Comparison of ENCODE assay signal across 23 cellular contexts in the genomic region with DNA sequence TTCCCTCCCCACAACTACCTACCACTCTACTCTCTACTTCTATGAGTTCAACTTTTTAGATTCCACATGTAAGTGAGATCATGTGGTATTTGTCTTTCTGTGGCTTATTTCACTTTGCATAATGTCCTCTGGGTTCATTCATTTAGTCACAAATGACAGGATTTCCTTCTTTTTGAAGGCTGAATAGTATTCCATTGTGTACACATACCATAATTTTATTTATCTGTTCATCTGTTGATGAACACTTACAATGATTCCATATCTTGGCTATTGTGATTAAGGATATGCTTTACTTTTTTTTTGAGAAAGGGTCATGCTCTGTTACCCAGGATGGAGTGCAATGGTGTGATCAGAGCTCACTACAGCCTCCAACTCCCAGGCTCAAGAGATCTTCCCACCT.
A peak's percentile ranks its signal among the peaks of the same experiment; 100 is the strongest.
DNase-seq lines count a peak whose midpoint lies in the region; ATAC-seq, FAIRE-seq and TF ChIP-seq lines count a peak whose summit lies in the region.
"Had no signal": no experiment of that assay in that cellular context is flagged by ENCODE, and none has a peak within 500 bp of the region (broad histone marks: within the 10 kb centered on the region; RNA-seq: fewer than 3 reads in every experiment).

No MANE protein-coding gene starts in this region.

- no peak for TF ChIP-seq EP300 in SK-N-SH (IDR thresholded peaks at IDR 0.05; ENCODE audit: borderline replicate concordance in 1 of 2, low read depth in 1 of 2, low read length in 1 of 2)

- H3K9me3 ChIP-seq in SK-N-SH (no peaks in the 10 kb centered on the region), thyroid gland (no peaks in the 10 kb centered on the region)
- H3K9me3 ChIP-seq: A549, Caco-2 had no signal

- no peaks in the 10 kb centered on the region for H3K4me1 ChIP-seq in SK-N-SH (ENCODE audit: control insufficient read depth in 1 of 2, insufficient read depth in 2 of 2, low read depth in 1 of 2, low read length in 1 of 2)
- H3K4me1 ChIP-seq in thyroid gland, result peaks cover 4 to 6% of the 10 kb centered on the region in 2 donors
- H3K4me1 ChIP-seq: A549; BLaER1 treated with 17β-estradiol and CSF1 and Interleukin-3, amounts not matched to agents 10 nM and 100 nM; Caco-2 had no signal

- H3K36me3 Mint-ChIP-seq in activated T-helper 17 cell treated with anti-CD3 and anti-CD28 coated beads, Interleukin-2, amount 50 U/mL, for 72 hours (ENCODE audit: low read depth), result peaks cover 30% of the 10 kb centered on the region
- peaks cover 28% of the 10 kb centered on the region for H3K36me3 Mint-ChIP-seq in progenitor cell of endocrine pancreas (ENCODE audit: insufficient read depth)
- H3K36me3 Mint-ChIP-seq in stimulated activated memory B cell treated with anti-CD40 and anti-IgM and Interleukin-4, amounts not matched to agents 10 μg/mL and 1 μg/mL and 100 μg/mL, for 72 hours, result peaks cover 54% of the 10 kb centered on the region

- peaks cover 6% of the 10 kb centered on the region for H3F3A ChIP-seq in SK-N-SH (replicated peaks; ENCODE audit: insufficient read depth)

- POLR2A ChIA-PET in SK-N-SH (lab: Yijun Ruan, JAX), result no interaction called here

- TF ChIP-seq POLR2A in H54 (IDR thresholded peaks at IDR 0.05; ENCODE audit: low read depth, low read length), result no peak
- no peak for TF ChIP-seq POLR2A in thyroid gland (IDR thresholded peaks at IDR 0.05)

- H3K9me2 ChIP-seq in SK-N-SH, result no peaks in the 10 kb centered on the region

- H3K27ac Mint-ChIP-seq in activated T-helper 17 cell treated with anti-CD3 and anti-CD28 coated beads, Interleukin-2, amount 50 U/mL, for 72 hours, result peak overlapping the region; percentile 58
- peak overlapping the region; percentile 17 for H3K27ac Mint-ChIP-seq in progenitor cell of endocrine pancreas
- no peak overlapping the region for H3K27ac Mint-ChIP-seq in stimulated activated memory B cell treated with anti-CD40 and anti-IgM and Interleukin-4, amounts not matched to agents 10 μg/mL and 1 μg/mL and 100 μg/mL, for 72 hours
- H3K27ac Mint-ChIP-seq: B cell; CD4-positive, alpha-beta T cell; CD8-positive, alpha-beta T cell had no signal

- no peaks in the 10 kb centered on the region for H3K79me2 ChIP-seq in SK-N-SH (ENCODE audit: insufficient read depth)

- H4K20me1 ChIP-seq in SK-N-SH (ENCODE audit: insufficient read depth), result no peaks in the 10 kb centered on the region
- H4K20me1 ChIP-seq: BLaER1 treated with 17β-estradiol and CSF1 and Interleukin-3, amounts not matched to agents 10 nM and 100 nM had no signal

- H3K27ac ChIP-seq in SK-N-SH (ENCODE audit: low read depth in 2 of 2, low read length in 1 of 2) (no peak overlapping the region), thyroid gland (no peak overlapping the region)
- H3K27ac ChIP-seq: 22Rv1; A549; BLaER1 treated with 17β-estradiol and CSF1 and Interleukin-3, amounts not matched to agents 10 nM and 100 nM; C4-2B had no signal

- TF ChIP-seq RAD21 in SK-N-SH (IDR thresholded peaks at IDR 0.05; ENCODE audit: low read length), result no peak

- no peaks in the 10 kb centered on the region for H3K27me3 Mint-ChIP-seq in activated T-helper 17 cell treated with anti-CD3 and anti-CD28 coated beads, Interleukin-2, amount 50 U/mL, for 72 hours
- no peaks in the 10 kb centered on the region for H3K27me3 Mint-ChIP-seq in progenitor cell of endocrine pancreas
- H3K27me3 Mint-ChIP-seq in stimulated activated memory B cell treated with anti-CD40 and anti-IgM and Interleukin-4, amounts not matched to agents 10 μg/mL and 1 μg/mL and 100 μg/mL, for 72 hours, result no peaks in the 10 kb centered on the region
- H3K27me3 Mint-ChIP-seq: B cell; CD4-positive, alpha-beta T cell had no signal

- CTCF ChIA-PET in SK-N-SH (lab: Yijun Ruan, JAX), result no interaction called here

- TF ChIP-seq CTCF in SK-N-SH (IDR thresholded peaks at IDR 0.05) (no peak), progenitor cell of endocrine pancreas (IDR thresholded peaks at IDR 0.05; ENCODE audit: unreplicated experiment) (no peak), thyroid gland (IDR thresholded peaks at IDR 0.05) (no peak)

- no peak for DNase-seq in SK-N-SH
- DNase-seq in H54 (ENCODE audit: insufficient read length, low spot score), result no peak
- DNase-seq in progenitor cell of endocrine pancreas (ENCODE audit: low spot score, unreplicated experiment), result no peak
- DNase-seq in thyroid gland, result no peak
- DNase-seq: AML-193; Caco-2; Calu3; CD4-positive, alpha-beta T cell; CD8-positive, alpha-beta T cell; DMS79 treated with DMSO at 0.1 percent for 48 hours; GF-D8 had no signal

- H3K4me1 Mint-ChIP-seq in activated T-helper 17 cell treated with anti-CD3 and anti-CD28 coated beads, Interleukin-2, amount 50 U/mL, for 72 hours, result no peaks in the 10 kb centered on the region
- peaks cover 9% of the 10 kb centered on the region for H3K4me1 Mint-ChIP-seq in progenitor cell of endocrine pancreas (ENCODE audit: low read depth)
- H3K4me1 Mint-ChIP-seq in stimulated activated memory B cell treated with anti-CD40 and anti-IgM and Interleukin-4, amounts not matched to agents 10 μg/mL and 1 μg/mL and 100 μg/mL, for 72 hours, result no peaks in the 10 kb centered on the region
- H3K4me1 Mint-ChIP-seq: B cell had no signal

- H3K9me3 Mint-ChIP-seq in activated T-helper 17 cell treated with anti-CD3 and anti-CD28 coated beads, Interleukin-2, amount 50 U/mL, for 72 hours, result peaks cover 3% of the 10 kb centered on the region
- peaks cover 5% of the 10 kb centered on the region for H3K9me3 Mint-ChIP-seq in progenitor cell of endocrine pancreas (ENCODE audit: low read depth)
- peaks cover 3% of the 10 kb centered on the region for H3K9me3 Mint-ChIP-seq in stimulated activated memory B cell treated with anti-CD40 and anti-IgM and Interleukin-4, amounts not matched to agents 10 μg/mL and 1 μg/mL and 100 μg/mL, for 72 hours

- peak; percentile 62 for FAIRE-seq in H54 (lab: Jason Lieb, UNC)
- FAIRE-seq: A549, D721Med, G401.6, GM12891, GM19239 had no signal

- no peak overlapping the region for H3K4me2 ChIP-seq in SK-N-SH
- H3K4me2 ChIP-seq: A549; BLaER1 treated with 17β-estradiol and CSF1 and Interleukin-3, amounts not matched to agents 10 nM and 100 nM had no signal

- H3K4me3 Mint-ChIP-seq in activated T-helper 17 cell treated with anti-CD3 and anti-CD28 coated beads, Interleukin-2, amount 50 U/mL, for 72 hours, result no peak overlapping the region
- no peak overlapping the region for H3K4me3 Mint-ChIP-seq in progenitor cell of endocrine pancreas (ENCODE audit: low read depth)
- H3K4me3 Mint-ChIP-seq in stimulated activated memory B cell treated with anti-CD40 and anti-IgM and Interleukin-4, amounts not matched to agents 10 μg/mL and 1 μg/mL and 100 μg/mL, for 72 hours, result no peak overlapping the region
- H3K4me3 Mint-ChIP-seq: B cell; CD4-positive, alpha-beta T cell; CD8-positive, alpha-beta T cell had no signal

- H3K27me3 ChIP-seq in SK-N-SH (ENCODE audit: insufficient read depth), result no peaks in the 10 kb centered on the region
- no peaks in the 10 kb centered on the region for H3K27me3 ChIP-seq in thyroid gland
- H3K27me3 ChIP-seq: BLaER1 treated with 17β-estradiol and CSF1 and Interleukin-3, amounts not matched to agents 10 nM and 100 nM had no signal

- H2AFZ ChIP-seq in SK-N-SH (ENCODE audit: low read depth), result no peak overlapping the region

- intact Hi-C loops in thyroid gland (cut with DNase I), result no loop called here

- H3K4me3 ChIP-seq in SK-N-SH (ENCODE audit: low read depth in 2 of 2, low read length in 1 of 2), result no peak overlapping the region
- no peak overlapping the region for H3K4me3 ChIP-seq in thyroid gland (replicated peaks in 1 of 3)
- H3K4me3 ChIP-seq: A549; BLaER1 treated with 17β-estradiol and CSF1 and Interleukin-3, amounts not matched to agents 10 nM and 100 nM had no signal

- no peak overlapping the region for H3K9ac ChIP-seq in SK-N-SH
- H3K9ac ChIP-seq: BLaER1 treated with 17β-estradiol and CSF1 and Interleukin-3, amounts not matched to agents 10 nM and 100 nM had no signal

- no peaks in the 10 kb centered on the region for H3K36me3 ChIP-seq in SK-N-SH (replicated peaks in 1 of 2; ENCODE audit: control insufficient read depth in 1 of 2, insufficient read depth in 2 of 2, low read length in 1 of 2)
- H3K36me3 ChIP-seq in thyroid gland, result no peaks in the 10 kb centered on the region

- ATAC-seq in SK-N-SH treated with all-trans-retinoic acid at 6 μM for 48 hours, result no peak
- ATAC-seq in activated T-helper 17 cell treated with anti-CD3 and anti-CD28 coated beads, Interleukin-2, amount 50 U/mL, for 72 hours (replicated peaks), result no peak
- no peak for ATAC-seq in stimulated activated memory B cell treated with anti-CD40 and anti-IgM and Interleukin-4, amounts not matched to agents 10 μg/mL and 1 μg/mL and 100 μg/mL, for 72 hours
- ATAC-seq: A549; CD8-positive, alpha-beta T cell had no signal

TF ChIP-seq in SK-N-SH treated with all-trans-retinoic acid at 6 μM for 48 hours, 23 proteins besides CTCF, POLR2A, EP300 and RAD21 (continues in another document):
- peak; percentile 93 for TF ChIP-seq ZNF8 (CRISPR knock-in tag; IDR thresholded peaks at IDR 0.05)
- TF ChIP-seq ZC3H10 (CRISPR knock-in tag; IDR thresholded peaks at IDR 0.05), result no peak
- no peak for TF ChIP-seq ZFP30 (CRISPR knock-in tag; IDR thresholded peaks at IDR 0.05)
- no peak for TF ChIP-seq ZNF565 (CRISPR knock-in tag; conservative IDR thresholded peaks at IDR 0.05; ENCODE audit: low read depth)
- no peak for TF ChIP-seq RARB (CRISPR knock-in tag; IDR thresholded peaks at IDR 0.05)
- no peak for TF ChIP-seq BACH2 (CRISPR knock-in tag; IDR thresholded peaks at IDR 0.05; ENCODE audit: borderline replicate concordance)

TF ChIP-seq in SK-N-SH, 30 proteins besides CTCF, POLR2A, EP300 and RAD21:
- TF ChIP-seq ELF1 (IDR thresholded peaks at IDR 0.05) (no peak), SIN3A (IDR thresholded peaks at IDR 0.05; ENCODE audit: borderline replicate concordance, low read depth, low read length) (no peak), FOSL2 (IDR thresholded peaks at IDR 0.05; ENCODE audit: borderline replicate concordance, low read depth) (no peak), EZH2phosphoT487 (IDR thresholded peaks at IDR 0.05; ENCODE audit: borderline replicate concordance, low read depth) (no peak), JUND (IDR thresholded peaks at IDR 0.05) (no peak), POLR2AphosphoS5 (IDR thresholded peaks at IDR 0.05; ENCODE audit: low read depth, low read length) (no peak), SMC3 (IDR thresholded peaks at IDR 0.05; ENCODE audit: low read depth, low read length) (no peak), MXI1 (IDR thresholded peaks at IDR 0.05; ENCODE audit: low read depth, low read length) (no peak), TAF1 (IDR thresholded peaks at IDR 0.05; ENCODE audit: borderline replicate concordance, low read depth, low read length) (no peak), FOXJ3 (CRISPR knock-in tag; IDR thresholded peaks at IDR 0.05) (no peak), NRF1 (IDR thresholded peaks at IDR 0.05; ENCODE audit: low read depth, low read length) (no peak), MEF2A (IDR thresholded peaks at IDR 0.05; ENCODE audit: borderline replicate concordance, low read depth) (no peak), NFIC (IDR thresholded peaks at IDR 0.05; ENCODE audit: borderline replicate concordance) (no peak)
- TF ChIP-seq, protein P1, sequence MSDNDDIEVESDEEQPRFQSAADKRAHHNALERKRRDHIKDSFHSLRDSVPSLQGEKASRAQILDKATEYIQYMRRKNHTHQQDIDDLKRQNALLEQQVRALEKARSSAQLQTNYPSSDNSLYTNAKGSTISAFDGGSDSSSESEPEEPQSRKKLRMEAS (IDR thresholded peaks at IDR 0.05; ENCODE audit: low read depth), result no peak
